Comparison of ENCODE assay signal across 8 cellular contexts in genomic region chr6:154276810-154277577, GRCh38.
DNase-seq lines count a peak whose midpoint lies in the region; ATAC-seq and TF ChIP-seq lines count a peak whose summit lies in the region.

No MANE protein-coding gene starts in this region.

- no peaks in the 10 kb centered on the region for H3K9me3 Mint-ChIP-seq in endodermal cell

- H3K4me1 Mint-ChIP-seq in endodermal cell = no peaks in the 10 kb centered on the region

- H3K27me3 ChIP-seq in endodermal cell (ENCODE audit: control insufficient read depth, insufficient read depth, low read length, poor library complexity, severe bottlenecking) (no peaks in the 10 kb centered on the region), neutrophil (no peaks in the 10 kb centered on the region)

- H3K36me3 Mint-ChIP-seq in endodermal cell (ENCODE audit: low read depth) = no peaks in the 10 kb centered on the region

- no peaks in the 10 kb centered on the region for H3K9me3 ChIP-seq in endodermal cell (ENCODE audit: control insufficient read depth, low read length)
- no peaks in the 10 kb centered on the region for H3K9me3 ChIP-seq in neutrophil

- H3K27me3 Mint-ChIP-seq in endodermal cell (ENCODE audit: insufficient read depth) = no peaks in the 10 kb centered on the region

- peak; percentile 60 for ATAC-seq in GM21526 (IDR thresholded peaks at IDR 0.05; ENCODE audit: low FRiP score, unreplicated experiment)

- H3K27ac Mint-ChIP-seq in endodermal cell = no peak overlapping the region

- no peak overlapping the region for H3K4me3 Mint-ChIP-seq in endodermal cell

- H3K27ac ChIP-seq in endodermal cell (ENCODE audit: low read depth, low read length) = no peak overlapping the region
- H3K27ac ChIP-seq in neutrophil = peak overlapping the region; percentile 11
- no peak overlapping the region for H3K27ac ChIP-seq in substantia nigra (ENCODE audit: low read depth, low read length, poor library complexity, severe bottlenecking)

- no peak overlapping the region for H3K9ac ChIP-seq in endodermal cell (ENCODE audit: extremely low read depth, low read length, poor library complexity, severe bottlenecking)

- peak; percentile 42 for DNase-seq in NCI-H2171 treated with DMSO at 0.1 percent for 48 hours (lab: John Stamatoyannopoulos, UW)
- no peak for DNase-seq in NCI-H2171 (lab: John Stamatoyannopoulos, UW)
- DNase-seq in Kasumi-1 (lab: John Stamatoyannopoulos, UW) = peak; percentile 75 to 80
- DNase-seq in SHP77 treated with DMSO at 0.1 percent for 48 hours (lab: John Stamatoyannopoulos, UW) = peak; percentile 2
- DNase-seq in endodermal cell = no peak
- no peak for DNase-seq in substantia nigra (lab: John Stamatoyannopoulos, UW)

- H3K4me1 ChIP-seq in endodermal cell (ENCODE audit: control insufficient read depth, insufficient read depth, low read length) (no peaks in the 10 kb centered on the region), neutrophil (ENCODE audit: control insufficient read depth in 1 of 2, insufficient read depth in 1 of 2, low read depth in 1 of 2, low read length in 1 of 2) (no peaks in the 10 kb centered on the region)

- WGBS in endodermal cell (ENCODE audit: insufficient coverage in 1 of 2, insufficient read length in 1 of 2), 2 experiments = 78 to 83% methylated on average over 9 to 11 of the region's 11 CpGs

- H3K4me3 ChIP-seq in endodermal cell (ENCODE audit: low read length) = no peak overlapping the region
- H3K4me3 ChIP-seq in neutrophil (ENCODE audit: low read depth in 1 of 2, low read length in 1 of 2) = no peak overlapping the region

- H3K36me3 ChIP-seq in endodermal cell (ENCODE audit: control insufficient read depth, insufficient read depth, low read length) (no peaks in the 10 kb centered on the region), neutrophil (peaks cover 14% of the 10 kb centered on the region)

- TF ChIP-seq CTCF in endodermal cell (conservative IDR thresholded peaks at IDR 0.05) (peak; percentile 68), neutrophil (IDR thresholded peaks at IDR 0.05) (peak; percentile 13)

Comparison
In these comparisons a context has a peak if more than half of its experiments do, and no peak if none do; other contexts are left out.
1. DNase-seq: peak in NCI-H2171 treated with DMSO at 0.1 percent for 48 hours (single experiment), Kasumi-1 (2 of 2) and SHP77 treated with DMSO at 0.1 percent for 48 hours (single experiment); none in NCI-H2171 (single experiment), endodermal cell (single experiment) and substantia nigra (0 of 49).